Comparison of ENCODE assay signal across 1 cellular context in the genomic region with DNA sequence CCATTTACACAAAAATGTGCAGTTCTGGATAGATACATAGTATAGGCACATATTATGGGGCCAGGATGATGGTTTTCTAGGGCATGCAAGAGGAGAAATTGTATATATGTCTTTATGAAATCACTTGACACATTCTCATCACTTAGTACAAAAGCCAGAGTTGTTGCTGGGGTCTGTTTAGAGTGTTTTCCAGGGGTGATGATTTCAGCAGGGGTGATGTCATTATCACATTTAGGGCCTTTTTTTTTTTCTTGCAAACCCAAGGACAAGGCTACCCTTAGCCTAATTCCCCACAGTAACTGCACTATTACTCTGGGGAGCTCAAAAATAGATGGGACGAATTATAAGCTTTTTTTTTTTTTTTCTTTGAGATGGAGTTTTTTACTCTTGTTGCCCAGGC.
TF ChIP-seq lines count a peak whose summit lies in the region.

No MANE protein-coding gene starts in this region.

TF ChIP-seq in WTC11, 78 proteins besides CTCF, POLR2A, EP300 and RAD21:
- TF ChIP-seq FOXJ3 (CRISPR knock-in tag; IDR thresholded peaks at IDR 0.05; ENCODE audit: borderline replicate concordance) (no peak), SMAD3 (CRISPR knock-in tag; IDR thresholded peaks at IDR 0.05; ENCODE audit: borderline replicate concordance) (no peak), IRF2 (CRISPR knock-in tag; IDR thresholded peaks at IDR 0.05; ENCODE audit: borderline replicate concordance, low read depth) (no peak), TP53 (CRISPR knock-in tag; IDR thresholded peaks at IDR 0.05) (no peak)
- TF ChIP-seq, protein P1, sequence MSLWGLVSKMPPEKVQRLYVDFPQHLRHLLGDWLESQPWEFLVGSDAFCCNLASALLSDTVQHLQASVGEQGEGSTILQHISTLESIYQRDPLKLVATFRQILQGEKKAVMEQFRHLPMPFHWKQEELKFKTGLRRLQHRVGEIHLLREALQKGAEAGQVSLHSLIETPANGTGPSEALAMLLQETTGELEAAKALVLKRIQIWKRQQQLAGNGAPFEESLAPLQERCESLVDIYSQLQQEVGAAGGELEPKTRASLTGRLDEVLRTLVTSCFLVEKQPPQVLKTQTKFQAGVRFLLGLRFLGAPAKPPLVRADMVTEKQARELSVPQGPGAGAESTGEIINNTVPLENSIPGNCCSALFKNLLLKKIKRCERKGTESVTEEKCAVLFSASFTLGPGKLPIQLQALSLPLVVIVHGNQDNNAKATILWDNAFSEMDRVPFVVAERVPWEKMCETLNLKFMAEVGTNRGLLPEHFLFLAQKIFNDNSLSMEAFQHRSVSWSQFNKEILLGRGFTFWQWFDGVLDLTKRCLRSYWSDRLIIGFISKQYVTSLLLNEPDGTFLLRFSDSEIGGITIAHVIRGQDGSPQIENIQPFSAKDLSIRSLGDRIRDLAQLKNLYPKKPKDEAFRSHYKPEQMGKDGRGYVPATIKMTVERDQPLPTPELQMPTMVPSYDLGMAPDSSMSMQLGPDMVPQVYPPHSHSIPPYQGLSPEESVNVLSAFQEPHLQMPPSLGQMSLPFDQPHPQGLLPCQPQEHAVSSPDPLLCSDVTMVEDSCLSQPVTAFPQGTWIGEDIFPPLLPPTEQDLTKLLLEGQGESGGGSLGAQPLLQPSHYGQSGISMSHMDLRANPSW (CRISPR knock-in tag; conservative IDR thresholded peaks at IDR 0.05; ENCODE audit: low read depth) = no peak
- TF ChIP-seq, protein P2, sequence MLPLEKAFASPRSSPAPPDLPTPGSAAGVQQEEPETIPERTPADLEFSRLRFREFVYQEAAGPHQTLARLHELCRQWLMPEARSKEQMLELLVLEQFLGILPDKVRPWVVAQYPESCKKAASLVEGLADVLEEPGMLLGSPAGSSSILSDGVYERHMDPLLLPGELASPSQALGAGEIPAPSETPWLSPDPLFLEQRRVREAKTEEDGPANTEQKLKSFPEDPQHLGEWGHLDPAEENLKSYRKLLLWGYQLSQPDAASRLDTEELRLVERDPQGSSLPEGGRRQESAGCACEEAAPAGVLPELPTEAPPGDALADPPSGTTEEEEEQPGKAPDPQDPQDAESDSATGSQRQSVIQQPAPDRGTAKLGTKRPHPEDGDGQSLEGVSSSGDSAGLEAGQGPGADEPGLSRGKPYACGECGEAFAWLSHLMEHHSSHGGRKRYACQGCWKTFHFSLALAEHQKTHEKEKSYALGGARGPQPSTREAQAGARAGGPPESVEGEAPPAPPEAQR (CRISPR knock-in tag; IDR thresholded peaks at IDR 0.05) = no peak
- TF ChIP-seq, protein P3, sequence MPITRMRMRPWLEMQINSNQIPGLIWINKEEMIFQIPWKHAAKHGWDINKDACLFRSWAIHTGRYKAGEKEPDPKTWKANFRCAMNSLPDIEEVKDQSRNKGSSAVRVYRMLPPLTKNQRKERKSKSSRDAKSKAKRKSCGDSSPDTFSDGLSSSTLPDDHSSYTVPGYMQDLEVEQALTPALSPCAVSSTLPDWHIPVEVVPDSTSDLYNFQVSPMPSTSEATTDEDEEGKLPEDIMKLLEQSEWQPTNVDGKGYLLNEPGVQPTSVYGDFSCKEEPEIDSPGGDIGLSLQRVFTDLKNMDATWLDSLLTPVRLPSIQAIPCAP (CRISPR knock-in tag; IDR thresholded peaks at IDR 0.05) = no peak
